In genomic region chr7:29189743-29190201, GRCh38 we compare ENCODE assay signal across 1 cellular context.
TF ChIP-seq lines count a peak whose summit lies in the region.

No MANE protein-coding gene starts in this region.

TF ChIP-seq in HepG2, 621 proteins besides CTCF, POLR2A, EP300 and RAD21 (continued from another document and continues in another):
- TF ChIP-seq KDM1A (CRISPR knock-in tag; IDR thresholded peaks at IDR 0.05) (peak; percentile 23; the same call in 1 of the 2 replicates), CCDC6 (CRISPR knock-in tag; IDR thresholded peaks at IDR 0.05) (no peak), ZFP82 (CRISPR knock-in tag; IDR thresholded peaks at IDR 0.05; ENCODE audit: borderline replicate concordance) (0 out of 2 replicates have a peak, but pooled peaks have one; percentile 18), ARID5B (CRISPR knock-in tag; IDR thresholded peaks at IDR 0.05) (peak; percentile 51; the same call in 1 of the 2 replicates), NBN (conservative IDR thresholded peaks at IDR 0.05) (no peak), TCF12 (IDR thresholded peaks at IDR 0.05) (no peak), TCF12 (CRISPR knock-in tag; IDR thresholded peaks at IDR 0.05) (no peak), EHMT2 (IDR thresholded peaks at IDR 0.05; ENCODE audit: borderline replicate concordance, low read depth, low read length) (no peak), JUN (CRISPR knock-in tag; IDR thresholded peaks at IDR 0.05) (no peak), IRF9 (CRISPR knock-in tag; IDR thresholded peaks at IDR 0.05; ENCODE audit: borderline replicate concordance) (peak; percentile 82; the same call in 1 of the 2 replicates), MTF1 (CRISPR knock-in tag; IDR thresholded peaks at IDR 0.05) (no peak), RBAK (CRISPR knock-in tag; IDR thresholded peaks at IDR 0.05) (no peak), SRY (CRISPR knock-in tag; IDR thresholded peaks at IDR 0.05) (0 out of 2 replicates have a peak, but pooled peaks have one; percentile 20), ZNF563 (CRISPR knock-in tag; IDR thresholded peaks at IDR 0.05) (no peak), MXD4 (CRISPR knock-in tag; IDR thresholded peaks at IDR 0.05) (no peak), BRCA1 (CRISPR knock-in tag; IDR thresholded peaks at IDR 0.05) (no peak), ISL2 (CRISPR knock-in tag; IDR thresholded peaks at IDR 0.05) (no peak), MEIS2 (CRISPR knock-in tag; IDR thresholded peaks at IDR 0.05) (no peak), ZNF777 (CRISPR knock-in tag; IDR thresholded peaks at IDR 0.05) (no peak), ZNF180 (CRISPR knock-in tag; IDR thresholded peaks at IDR 0.05; ENCODE audit: borderline replicate concordance, low read depth) (no peak), YY1 (IDR thresholded peaks at IDR 0.05; ENCODE audit: insufficient read depth, insufficient replicate concordance, low read depth, low read length) (peak; percentile 26), HCFC1 (IDR thresholded peaks at IDR 0.05; ENCODE audit: low read depth, low read length) (no peak), TIGD3 (CRISPR knock-in tag; IDR thresholded peaks at IDR 0.05; ENCODE audit: borderline replicate concordance) (no peak), ZNF800 (CRISPR knock-in tag; IDR thresholded peaks at IDR 0.05) (no peak), SOX13 (IDR thresholded peaks at IDR 0.05) (peak; percentile 87; the same call in 1 of the 2 replicates), SOX13 (CRISPR knock-in tag; conservative IDR thresholded peaks at IDR 0.05 in 1 of 2, IDR thresholded peaks at IDR 0.05 in 1 of 2) (peak in 1 of 2 experiments; percentile 93; a peak in 2 of 4 replicates), U2AF2 (IDR thresholded peaks at IDR 0.05; ENCODE audit: low read depth, low read length) (no peak), ZNF232 (CRISPR knock-in tag; IDR thresholded peaks at IDR 0.05; ENCODE audit: borderline replicate concordance) (no peak), PATZ1 (CRISPR knock-in tag; IDR thresholded peaks at IDR 0.05) (peak; percentile 68), PBX3 (CRISPR knock-in tag; IDR thresholded peaks at IDR 0.05; ENCODE audit: borderline replicate concordance) (no peak), GTF2F1 (IDR thresholded peaks at IDR 0.05; ENCODE audit: low read length) (no peak), ZNF253 (CRISPR knock-in tag; IDR thresholded peaks at IDR 0.05; ENCODE audit: borderline replicate concordance) (no peak), DBP (CRISPR knock-in tag; IDR thresholded peaks at IDR 0.05; ENCODE audit: not compliant biosample characterization) (no peak), POGZ (CRISPR knock-in tag; IDR thresholded peaks at IDR 0.05) (peak; percentile 37; the same call in 1 of the 2 replicates), RAD51 (IDR thresholded peaks at IDR 0.05; ENCODE audit: borderline replicate concordance) (no peak), SMAD9 (CRISPR knock-in tag; IDR thresholded peaks at IDR 0.05) (no peak), ZFX (CRISPR knock-in tag; IDR thresholded peaks at IDR 0.05; ENCODE audit: low read depth) (peak; percentile 56; the same call in 1 of the 2 replicates), RARG (CRISPR knock-in tag; IDR thresholded peaks at IDR 0.05; ENCODE audit: low read depth) (no peak), STAG1 (CRISPR knock-in tag; IDR thresholded peaks at IDR 0.05) (peak; percentile 91), BCL3 (CRISPR knock-in tag; IDR thresholded peaks at IDR 0.05) (no peak), HNRNPUL1 (IDR thresholded peaks at IDR 0.05; ENCODE audit: low read depth, low read length) (no peak), SRSF9 (IDR thresholded peaks at IDR 0.05; ENCODE audit: borderline replicate concordance, insufficient read depth, low read depth, low read length, poor library complexity, severe bottlenecking) (no peak), HMGA1 (CRISPR knock-in tag; conservative IDR thresholded peaks at IDR 0.05) (no peak), TMF1 (CRISPR knock-in tag; IDR thresholded peaks at IDR 0.05; ENCODE audit: low read depth) (no peak), ZNF781 (CRISPR knock-in tag; IDR thresholded peaks at IDR 0.05; ENCODE audit: borderline replicate concordance, not compliant biosample characterization) (no peak), RARA (CRISPR knock-in tag; IDR thresholded peaks at IDR 0.05) (no peak), ZNF710 (CRISPR knock-in tag; IDR thresholded peaks at IDR 0.05; ENCODE audit: borderline replicate concordance) (no peak; the same call in 1 of the 2 replicates), ZMAT3 (CRISPR knock-in tag; conservative IDR thresholded peaks at IDR 0.05) (no peak), HNF1B (CRISPR knock-in tag; IDR thresholded peaks at IDR 0.05) (peak; percentile 68; the same call in 1 of the 2 replicates), KMT2B (CRISPR knock-in tag; IDR thresholded peaks at IDR 0.05) (no peak)
